18 cellular contexts compared by ENCODE assay signal in genomic region chr12:81530352-81530751, GRCh38.
"Had no signal": no experiment of that assay in that cellular context is flagged by ENCODE, and none has a peak within 500 bp of the region (broad histone marks: within the 10 kb centered on the region; RNA-seq: fewer than 3 reads in every experiment).

No MANE protein-coding gene starts in this region.

- H3K27me3 Mint-ChIP-seq: activated CD4-positive, alpha-beta T cell treated with anti-CD3 and anti-CD28 coated beads, Interleukin-2, amount 10 ng/mL, durations not matched to agents 7 days and 5 days; activated naive CD4-positive, alpha-beta T cell treated with anti-CD3 and anti-CD28 coated beads, Interleukin-2, amount 10 ng/mL, durations not matched to agents 7 days and 5 days; activated naive CD8-positive, alpha-beta T cell treated with anti-CD3 and anti-CD28 coated beads, Interleukin-2, amount 50 U/mL, for 24 hours; memory B cell; naive thymus-derived CD4-positive, alpha-beta T cell had no signal

- H3K4me1 ChIP-seq: ascending aorta, stomach, testis had no signal

- H3K36me3 Mint-ChIP-seq: activated naive CD4-positive, alpha-beta T cell treated with anti-CD3 and anti-CD28 coated beads, Interleukin-2, amount 10 ng/mL, durations not matched to agents 7 days and 5 days; memory B cell; naive thymus-derived CD4-positive, alpha-beta T cell; stimulated activated effector memory CD8-positive, alpha-beta T cell treated with anti-CD3 and anti-CD28 coated beads, Interleukin-12 subunit alpha, Interleukin-12 subunit beta, amount 100 ng/mL, for 72 hours had no signal

- H3K27ac ChIP-seq: ascending aorta, ovary, sigmoid colon, stomach, testis had no signal

- DNase-seq: activated CD4-positive, alpha-beta T cell treated with anti-CD3 and anti-CD28 coated beads, Interleukin-2, amount 10 ng/mL, durations not matched to agents 7 days and 5 days; activated CD8-positive, alpha-beta memory T cell treated with anti-CD3 and anti-CD28 coated beads, Interleukin-2, amount 50 U/mL, for 4 hours; activated effector memory CD4-positive, alpha-beta T cell treated with Interleukin-2 at 50 U/mL for 16 hours; activated naive CD4-positive, alpha-beta T cell treated with anti-CD3 and anti-CD28 coated beads, Interleukin-2, amount 10 ng/mL, durations not matched to agents 7 days and 5 days; activated naive CD8-positive, alpha-beta T cell treated with anti-CD3 and anti-CD28 coated beads, Interleukin-2, amount 50 U/mL, for 24 hours; activated T-cell treated with anti-CD3 and anti-CD28 coated beads, Interleukin-2, amount 50 U/mL, for 4 hours; endodermal cell; immature natural killer cell; naive thymus-derived CD4-positive, alpha-beta T cell; ovary; sigmoid colon; stimulated activated CD4-positive, alpha-beta T cell treated with anti-CD3 and anti-CD28 coated beads, Interleukin-4, amount 100 ng/mL, for 24 hours; stomach; T1000; testis had no signal

- H3K4me3 Mint-ChIP-seq: activated CD4-positive, alpha-beta T cell treated with anti-CD3 and anti-CD28 coated beads, Interleukin-2, amount 10 ng/mL, durations not matched to agents 7 days and 5 days; activated naive CD4-positive, alpha-beta T cell treated with anti-CD3 and anti-CD28 coated beads, Interleukin-2, amount 10 ng/mL, durations not matched to agents 7 days and 5 days; activated naive CD8-positive, alpha-beta T cell treated with anti-CD3 and anti-CD28 coated beads, Interleukin-2, amount 50 U/mL, for 24 hours; activated T-cell treated with anti-CD3 and anti-CD28 coated beads, Interleukin-2, amount 50 U/mL, for 4 hours; endodermal cell; immature natural killer cell; memory B cell; naive thymus-derived CD4-positive, alpha-beta T cell; stimulated activated effector memory CD8-positive, alpha-beta T cell treated with anti-CD3 and anti-CD28 coated beads, Interleukin-12 subunit alpha, Interleukin-12 subunit beta, amount 100 ng/mL, for 72 hours had no signal

- H3K9me3 ChIP-seq: ovary, sigmoid colon, stomach, testis had no signal

- H3K36me3 ChIP-seq: ascending aorta, ovary, sigmoid colon, stomach had no signal

- H3K4me3 ChIP-seq: ascending aorta, ovary, sigmoid colon, stomach, testis had no signal

- H3K9me3 Mint-ChIP-seq: activated CD4-positive, alpha-beta T cell treated with anti-CD3 and anti-CD28 coated beads, Interleukin-2, amount 10 ng/mL, durations not matched to agents 7 days and 5 days; activated naive CD4-positive, alpha-beta T cell treated with anti-CD3 and anti-CD28 coated beads, Interleukin-2, amount 10 ng/mL, durations not matched to agents 7 days and 5 days; activated naive CD8-positive, alpha-beta T cell treated with anti-CD3 and anti-CD28 coated beads, Interleukin-2, amount 50 U/mL, for 24 hours; activated T-cell treated with anti-CD3 and anti-CD28 coated beads, Interleukin-2, amount 50 U/mL, for 4 hours; endodermal cell had no signal

- H3K27ac Mint-ChIP-seq: activated CD4-positive, alpha-beta T cell treated with anti-CD3 and anti-CD28 coated beads, Interleukin-2, amount 10 ng/mL, durations not matched to agents 7 days and 5 days; activated naive CD4-positive, alpha-beta T cell treated with anti-CD3 and anti-CD28 coated beads, Interleukin-2, amount 10 ng/mL, durations not matched to agents 7 days and 5 days; activated naive CD8-positive, alpha-beta T cell treated with anti-CD3 and anti-CD28 coated beads, Interleukin-2, amount 50 U/mL, for 24 hours; endodermal cell; immature natural killer cell; memory B cell; naive thymus-derived CD4-positive, alpha-beta T cell; stimulated activated effector memory CD8-positive, alpha-beta T cell treated with anti-CD3 and anti-CD28 coated beads, Interleukin-12 subunit alpha, Interleukin-12 subunit beta, amount 100 ng/mL, for 72 hours had no signal

- H3K4me1 Mint-ChIP-seq: activated CD4-positive, alpha-beta T cell treated with anti-CD3 and anti-CD28 coated beads, Interleukin-2, amount 10 ng/mL, durations not matched to agents 7 days and 5 days; activated naive CD4-positive, alpha-beta T cell treated with anti-CD3 and anti-CD28 coated beads, Interleukin-2, amount 10 ng/mL, durations not matched to agents 7 days and 5 days; activated naive CD8-positive, alpha-beta T cell treated with anti-CD3 and anti-CD28 coated beads, Interleukin-2, amount 50 U/mL, for 24 hours; endodermal cell; immature natural killer cell; memory B cell; naive thymus-derived CD4-positive, alpha-beta T cell; stimulated activated effector memory CD8-positive, alpha-beta T cell treated with anti-CD3 and anti-CD28 coated beads, Interleukin-12 subunit alpha, Interleukin-12 subunit beta, amount 100 ng/mL, for 72 hours had no signal

- H3K27me3 ChIP-seq: ascending aorta, ovary, sigmoid colon, stomach, testis had no signal
